ENCODE assay signal across 22 cellular contexts in the genomic region with DNA sequence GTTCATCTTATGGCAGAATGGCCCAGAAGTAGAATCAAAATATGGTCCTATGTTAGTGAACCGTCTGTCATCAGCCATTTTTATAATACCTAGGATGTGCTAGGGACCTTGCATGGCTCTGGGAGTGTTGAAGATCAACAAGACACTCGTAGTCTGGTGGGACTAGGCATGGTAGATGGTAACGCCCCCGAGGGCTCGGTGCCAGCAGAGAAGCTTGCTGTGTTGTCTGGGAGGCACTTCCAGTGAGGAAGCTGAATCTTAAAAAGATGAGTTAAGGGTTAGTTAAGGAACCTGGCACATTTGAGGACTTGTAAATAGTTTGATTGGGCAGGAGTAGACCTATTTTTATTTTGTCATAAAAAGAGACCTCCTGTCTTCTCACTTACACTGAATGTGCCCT.
"Had no signal": no experiment of that assay in that cellular context is flagged by ENCODE, and none has a peak within 500 bp of the region (broad histone marks: within the 10 kb centered on the region; RNA-seq: fewer than 3 reads in every experiment).

No MANE protein-coding gene starts in this region.

- H3K27ac ChIP-seq: colonic mucosa, neutrophil, pancreas, suprapubic skin, transverse colon, upper lobe of right lung, vagina had no signal

- H3K9me3 Mint-ChIP-seq: dendritic cell treated with granulocyte-macrophage colony-stimulating factor and Interleukin-4, amounts not matched to agents 40 ng/mL and 50 ng/mL, for 4 days; effector memory CD8-positive, alpha-beta T cell; memory B cell; natural killer cell; neural crest cell; stimulated activated naive CD8-positive, alpha-beta T cell treated with anti-CD3 and anti-CD28 coated beads, Interleukin-15, amount 100 ng/mL, for 72 hours had no signal

- H3K4me3 Mint-ChIP-seq: dendritic cell treated with granulocyte-macrophage colony-stimulating factor and Interleukin-4, amounts not matched to agents 40 ng/mL and 50 ng/mL, for 4 days; effector memory CD8-positive, alpha-beta T cell; memory B cell; natural killer cell; neural crest cell; stimulated activated naive CD8-positive, alpha-beta T cell treated with anti-CD3 and anti-CD28 coated beads, Interleukin-15, amount 100 ng/mL, for 72 hours had no signal

- H3K9me3 ChIP-seq: colonic mucosa, neutrophil, pancreas, suprapubic skin, transverse colon, upper lobe of right lung, vagina had no signal

- H3K27me3 Mint-ChIP-seq: dendritic cell treated with granulocyte-macrophage colony-stimulating factor and Interleukin-4, amounts not matched to agents 40 ng/mL and 50 ng/mL, for 4 days; effector memory CD8-positive, alpha-beta T cell; memory B cell; stimulated activated naive CD8-positive, alpha-beta T cell treated with anti-CD3 and anti-CD28 coated beads, Interleukin-15, amount 100 ng/mL, for 72 hours had no signal

- H3K27me3 ChIP-seq: colonic mucosa, neutrophil, pancreas, suprapubic skin, transverse colon, upper lobe of right lung, vagina had no signal

- H3K27ac Mint-ChIP-seq: dendritic cell treated with granulocyte-macrophage colony-stimulating factor and Interleukin-4, amounts not matched to agents 40 ng/mL and 50 ng/mL, for 4 days; memory B cell; natural killer cell had no signal

- H3K36me3 ChIP-seq: colonic mucosa had no signal

- H3K4me1 ChIP-seq: colonic mucosa, pancreas, suprapubic skin, transverse colon, upper lobe of right lung, vagina had no signal

- DNase-seq: colonic mucosa; effector memory CD8-positive, alpha-beta T cell; natural killer cell; pancreas; retina; stimulated activated CD4-positive, alpha-beta T cell treated with anti-CD3 and anti-CD28 coated beads, Interleukin-12 subunit alpha, Interleukin-12 subunit beta, amount 100 ng/mL, for 4 hours; stimulated activated CD4-positive, alpha-beta T cell treated with anti-CD3 and anti-CD28 coated beads, Interleukin-1b, Interleukin-23, amount 100 ng/mL, for 48 hours; stimulated activated CD4-positive, alpha-beta T cell treated with anti-CD3 and anti-CD28 coated beads, Interleukin-4, amount 100 ng/mL, for 1 hour; stimulated activated CD8-positive, alpha-beta memory T cell treated with anti-CD3 and anti-CD28 coated beads, Interleukin-4, amount 100 ng/mL, for 48 hours; stimulated activated naive CD4-positive, alpha-beta T cell; stimulated activated naive CD8-positive, alpha-beta T cell treated with anti-CD3 and anti-CD28 coated beads, Interleukin-15, amount 100 ng/mL, for 72 hours; transverse colon; upper lobe of right lung had no signal

- H3K4me1 Mint-ChIP-seq: memory B cell; natural killer cell; stimulated activated naive CD8-positive, alpha-beta T cell treated with anti-CD3 and anti-CD28 coated beads, Interleukin-15, amount 100 ng/mL, for 72 hours had no signal

- H3K4me3 ChIP-seq: colonic mucosa, lung, pancreas, smooth muscle cell, suprapubic skin, transverse colon, upper lobe of right lung, vagina had no signal

- ATAC-seq: effector memory CD8-positive, alpha-beta T cell; natural killer cell; sciatic nerve; stimulated activated naive CD8-positive, alpha-beta T cell treated with anti-CD3 and anti-CD28 coated beads, Interleukin-15, amount 100 ng/mL, for 72 hours; upper lobe of right lung had no signal

- H3K36me3 Mint-ChIP-seq: natural killer cell had no signal
